Comparison of ENCODE assay signal across 8 cellular contexts in the genomic region with DNA sequence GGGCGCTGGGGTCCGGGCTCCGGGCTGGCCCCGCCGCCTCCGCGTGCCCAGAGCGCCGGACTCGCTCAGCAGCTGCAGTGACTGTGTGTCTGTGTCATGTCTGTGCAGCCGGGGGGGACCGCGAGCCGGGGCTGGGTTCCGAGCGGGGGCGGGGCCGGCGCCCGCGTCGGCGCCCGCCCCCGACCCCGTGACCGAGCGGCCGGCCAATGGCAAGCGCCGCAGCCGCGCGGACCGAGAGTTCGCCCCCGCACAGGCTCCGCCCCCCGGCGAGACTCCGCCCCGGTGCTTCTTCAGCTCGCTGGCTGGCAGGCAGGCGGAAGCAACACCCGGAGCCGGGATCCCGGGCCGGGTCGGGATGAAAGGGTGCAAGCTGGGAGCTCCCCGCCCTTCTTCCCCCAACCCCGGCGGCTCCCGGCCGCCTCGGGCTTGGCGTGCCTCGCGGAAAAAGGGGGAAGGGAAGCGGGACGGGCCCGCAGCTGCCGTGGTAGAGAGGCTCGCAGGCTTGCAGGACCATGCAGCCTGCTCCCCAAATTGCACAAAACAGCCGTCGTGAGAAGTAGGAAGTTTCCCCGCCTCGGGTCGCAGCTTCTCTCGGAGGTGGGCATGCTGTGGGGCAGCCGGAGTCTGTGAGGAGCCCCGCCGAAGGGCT. TPM values are rescaled to one million over a fixed set of nuclear protein-coding genes. Genes with fewer than 3 reads are reported as not detected.
DNase-seq lines count a peak whose midpoint lies in the region; ATAC-seq and TF ChIP-seq lines count a peak whose summit lies in the region.

No MANE protein-coding gene starts in this region.

- H3K79me2 ChIP-seq in SK-N-SH (ENCODE audit: insufficient read depth), result no peaks in the 10 kb centered on the region

- peak overlapping the region; percentile 54 to 82 for H3K4me3 ChIP-seq in SK-N-SH (ENCODE audit: low read depth in 2 of 2, low read length in 1 of 2)
- H3K4me3 ChIP-seq in suprapubic skin, result peak overlapping the region; percentile 90

- peaks cover 17% of the 10 kb centered on the region for H3K4me1 Mint-ChIP-seq in activated naive CD8-positive, alpha-beta T cell treated with anti-CD3 and anti-CD28 coated beads for 36 hours
- H3K4me1 Mint-ChIP-seq in glutamatergic neuron (ENCODE audit: low read depth, unreplicated experiment), result peaks cover 16% of the 10 kb centered on the region

- H3K27me3 ChIP-seq in SK-N-SH (ENCODE audit: insufficient read depth), result no peaks in the 10 kb centered on the region; the same call in 1 of the 2 replicates
- no peaks in the 10 kb centered on the region for H3K27me3 ChIP-seq in suprapubic skin

- H3K36me3 ChIP-seq in SK-N-SH (replicated peaks in 1 of 2; ENCODE audit: control insufficient read depth in 1 of 2, insufficient read depth in 2 of 2, low read length in 1 of 2), result no peaks in the 10 kb centered on the region
- no peaks in the 10 kb centered on the region for H3K36me3 ChIP-seq in suprapubic skin

- H4K20me1 ChIP-seq in SK-N-SH (ENCODE audit: insufficient read depth), result 0 out of 2 replicates have a peak, but pooled peaks cover 9% of the 10 kb centered on the region

- H3K27ac ChIP-seq in SK-N-SH (ENCODE audit: low read depth in 2 of 2, low read length in 1 of 2) (peak overlapping the region in 1 of 2 experiments; percentile 28; a peak in 1 of 4 replicates), suprapubic skin (peak overlapping the region; percentile 80)

- no CpG with 5 or more reads among the region's 72 CpGs for WGBS in SK-N-SH (ENCODE audit: low lambda C conversion rate)
- WGBS in suprapubic skin, result 2% methylated on average over 28 of the region's 72 CpGs

- peak; percentile 60 to 78 for TF ChIP-seq POLR2A in suprapubic skin (IDR thresholded peaks at IDR 0.05)

- peak overlapping the region; percentile 73 for H3K4me3 Mint-ChIP-seq in activated naive CD8-positive, alpha-beta T cell treated with anti-CD3 and anti-CD28 coated beads for 36 hours
- peak overlapping the region; percentile 97 for H3K4me3 Mint-ChIP-seq in glutamatergic neuron (ENCODE audit: unreplicated experiment)

- peaks cover 0 to 21% of the 10 kb centered on the region in 2 experiments; a peak in 2 of 4 replicates for H3K4me1 ChIP-seq in SK-N-SH (ENCODE audit: control insufficient read depth in 1 of 2, insufficient read depth in 2 of 2, low read depth in 1 of 2, low read length in 1 of 2)
- peaks cover 38% of the 10 kb centered on the region for H3K4me1 ChIP-seq in suprapubic skin

- no peak for TF ChIP-seq RAD21 in SK-N-SH (IDR thresholded peaks at IDR 0.05; ENCODE audit: low read length)

- peak; percentile 96 for ATAC-seq in omental fat pad (ENCODE audit: low FRiP score)

- peak overlapping the region; percentile 52; the same call in 1 of the 2 replicates for H3K9ac ChIP-seq in SK-N-SH

- TF ChIP-seq EP300 in SK-N-SH (IDR thresholded peaks at IDR 0.05; ENCODE audit: borderline replicate concordance in 1 of 2, low read depth in 1 of 2, low read length in 1 of 2) (no peak), suprapubic skin (IDR thresholded peaks at IDR 0.05) (no peak)

- peaks cover 6% of the 10 kb centered on the region for H3F3A ChIP-seq in SK-N-SH (replicated peaks; ENCODE audit: insufficient read depth)

- POLR2A ChIA-PET in SK-N-SH (lab: Yijun Ruan, JAX), result no interaction called here

- peaks cover 76% of the 10 kb centered on the region for H3K27me3 Mint-ChIP-seq in activated naive CD8-positive, alpha-beta T cell treated with anti-CD3 and anti-CD28 coated beads for 36 hours
- H3K27me3 Mint-ChIP-seq in glutamatergic neuron (ENCODE audit: unreplicated experiment), result peaks cover 9% of the 10 kb centered on the region

- CTCF ChIA-PET in SK-N-SH (lab: Yijun Ruan, JAX), result interaction anchor here (1.2 to 5.3 kb wide), 5 partner anchors 12 to 401 kb away, joined by 3 to 42 read pairs (median 39); no protein-coding TSS in a partner anchor

- H3K27ac Mint-ChIP-seq in activated naive CD8-positive, alpha-beta T cell treated with anti-CD3 and anti-CD28 coated beads for 36 hours, result no peak overlapping the region
- H3K27ac Mint-ChIP-seq in glutamatergic neuron (ENCODE audit: unreplicated experiment), result peak overlapping the region; percentile 93

- no peaks in the 10 kb centered on the region for H3K36me3 Mint-ChIP-seq in activated naive CD8-positive, alpha-beta T cell treated with anti-CD3 and anti-CD28 coated beads for 36 hours
- no peaks in the 10 kb centered on the region for H3K36me3 Mint-ChIP-seq in glutamatergic neuron (ENCODE audit: unreplicated experiment)

- H3K9me3 ChIP-seq in SK-N-SH (no peaks in the 10 kb centered on the region), suprapubic skin (no peaks in the 10 kb centered on the region)

- TF ChIP-seq CTCF in SK-N-SH (IDR thresholded peaks at IDR 0.05) (no peak), glutamatergic neuron (IDR thresholded peaks at IDR 0.05; ENCODE audit: partially characterized antibody, unreplicated experiment) (no peak), omental fat pad (IDR thresholded peaks at IDR 0.05) (no peak), suprapubic skin (IDR thresholded peaks at IDR 0.05) (no peak)

- H3K4me2 ChIP-seq in SK-N-SH, result peak overlapping the region; percentile 100

- no peaks in the 10 kb centered on the region for H3K9me2 ChIP-seq in SK-N-SH

- peak overlapping the region; percentile 100 for H2AFZ ChIP-seq in SK-N-SH (ENCODE audit: low read depth)

- no peaks in the 10 kb centered on the region for H3K9me3 Mint-ChIP-seq in activated naive CD8-positive, alpha-beta T cell treated with anti-CD3 and anti-CD28 coated beads for 36 hours
- H3K9me3 Mint-ChIP-seq in glutamatergic neuron (ENCODE audit: unreplicated experiment), result peaks cover 12% of the 10 kb centered on the region

- DNase-seq in EH (ENCODE audit: low read depth) (peak; percentile 96), H4 (ENCODE audit: low spot score) (peak; percentile 81), M059J (ENCODE audit: low read depth) (peak; percentile 85), SK-N-SH (peak; percentile 96), glutamatergic neuron (peak; percentile 100), omental fat pad (ENCODE audit: low spot score) (peak; percentile 89), suprapubic skin (ENCODE audit: low spot score in 2 of 2) (peak; percentile 98 to 99)
- DNase-seq in activated naive CD8-positive, alpha-beta T cell treated with anti-CD3 and anti-CD28 coated beads for 36 hours, result peak; percentile 92

TF ChIP-seq in SK-N-SH, 30 proteins besides CTCF, POLR2A, EP300 and RAD21 (continues in another document):
- no peak for TF ChIP-seq NFIC (IDR thresholded peaks at IDR 0.05; ENCODE audit: borderline replicate concordance)
- peak; percentile 39; the same call in 1 of the 2 replicates for TF ChIP-seq RCOR1 (IDR thresholded peaks at IDR 0.05; ENCODE audit: low read length)
- no peak for TF ChIP-seq TEAD4 (IDR thresholded peaks at IDR 0.05; ENCODE audit: borderline replicate concordance, insufficient read depth)
- TF ChIP-seq, protein P1, sequence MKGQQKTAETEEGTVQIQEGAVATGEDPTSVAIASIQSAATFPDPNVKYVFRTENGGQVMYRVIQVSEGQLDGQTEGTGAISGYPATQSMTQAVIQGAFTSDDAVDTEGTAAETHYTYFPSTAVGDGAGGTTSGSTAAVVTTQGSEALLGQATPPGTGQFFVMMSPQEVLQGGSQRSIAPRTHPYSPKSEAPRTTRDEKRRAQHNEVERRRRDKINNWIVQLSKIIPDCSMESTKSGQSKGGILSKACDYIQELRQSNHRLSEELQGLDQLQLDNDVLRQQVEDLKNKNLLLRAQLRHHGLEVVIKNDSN (IDR thresholded peaks at IDR 0.05; ENCODE audit: borderline replicate concordance, low read depth), result peak; percentile 64; the same call in 1 of the 2 replicates
- no peak for TF ChIP-seq FOSL2 (IDR thresholded peaks at IDR 0.05; ENCODE audit: borderline replicate concordance, low read depth)
- TF ChIP-seq FOXJ3 (CRISPR knock-in tag; IDR thresholded peaks at IDR 0.05), result no peak
- TF ChIP-seq GABPA (IDR thresholded peaks at IDR 0.05; ENCODE audit: low read depth), result no peak
- TF ChIP-seq RXRA (IDR thresholded peaks at IDR 0.05; ENCODE audit: borderline replicate concordance, low read depth), result no peak
- no peak for TF ChIP-seq NRF1 (IDR thresholded peaks at IDR 0.05; ENCODE audit: low read depth, low read length)
- no peak for TF ChIP-seq ELF1 (IDR thresholded peaks at IDR 0.05)
- TF ChIP-seq, protein P2, sequence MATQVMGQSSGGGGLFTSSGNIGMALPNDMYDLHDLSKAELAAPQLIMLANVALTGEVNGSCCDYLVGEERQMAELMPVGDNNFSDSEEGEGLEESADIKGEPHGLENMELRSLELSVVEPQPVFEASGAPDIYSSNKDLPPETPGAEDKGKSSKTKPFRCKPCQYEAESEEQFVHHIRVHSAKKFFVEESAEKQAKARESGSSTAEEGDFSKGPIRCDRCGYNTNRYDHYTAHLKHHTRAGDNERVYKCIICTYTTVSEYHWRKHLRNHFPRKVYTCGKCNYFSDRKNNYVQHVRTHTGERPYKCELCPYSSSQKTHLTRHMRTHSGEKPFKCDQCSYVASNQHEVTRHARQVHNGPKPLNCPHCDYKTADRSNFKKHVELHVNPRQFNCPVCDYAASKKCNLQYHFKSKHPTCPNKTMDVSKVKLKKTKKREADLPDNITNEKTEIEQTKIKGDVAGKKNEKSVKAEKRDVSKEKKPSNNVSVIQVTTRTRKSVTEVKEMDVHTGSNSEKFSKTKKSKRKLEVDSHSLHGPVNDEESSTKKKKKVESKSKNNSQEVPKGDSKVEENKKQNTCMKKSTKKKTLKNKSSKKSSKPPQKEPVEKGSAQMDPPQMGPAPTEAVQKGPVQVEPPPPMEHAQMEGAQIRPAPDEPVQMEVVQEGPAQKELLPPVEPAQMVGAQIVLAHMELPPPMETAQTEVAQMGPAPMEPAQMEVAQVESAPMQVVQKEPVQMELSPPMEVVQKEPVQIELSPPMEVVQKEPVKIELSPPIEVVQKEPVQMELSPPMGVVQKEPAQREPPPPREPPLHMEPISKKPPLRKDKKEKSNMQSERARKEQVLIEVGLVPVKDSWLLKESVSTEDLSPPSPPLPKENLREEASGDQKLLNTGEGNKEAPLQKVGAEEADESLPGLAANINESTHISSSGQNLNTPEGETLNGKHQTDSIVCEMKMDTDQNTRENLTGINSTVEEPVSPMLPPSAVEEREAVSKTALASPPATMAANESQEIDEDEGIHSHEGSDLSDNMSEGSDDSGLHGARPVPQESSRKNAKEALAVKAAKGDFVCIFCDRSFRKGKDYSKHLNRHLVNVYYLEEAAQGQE (IDR thresholded peaks at IDR 0.05; ENCODE audit: low read depth, low read length), result no peak
- TF ChIP-seq MXI1 (IDR thresholded peaks at IDR 0.05; ENCODE audit: low read depth, low read length), result peak; percentile 63; the same call in 1 of the 2 replicates

RNA-seq across cellular contexts. Expression of gene LARGE1, which starts 0.8 kb away (rescaled TPM):
- total RNA-seq in H4 (2014; rRNA removed; shearing (Covaris generic)), result 3.9 and 4.6 TPM in 2 replicates
- total RNA-seq in M059J (2014; rRNA removed; shearing (Covaris generic)), result 1.2 and 3.4 TPM in 2 replicates
- polyA plus RNA-seq in SK-N-SH (2012; rRNA removed), result 1.1 and 1.2 TPM in 2 replicates
- 0.63 and 0.93 TPM in 2 replicates for polyA plus RNA-seq in SK-N-SH (2012; cell fraction: cytosol; rRNA removed)
- 1.4 and 2.8 TPM in 2 replicates for polyA plus RNA-seq in SK-N-SH (2012; cell fraction: nucleus; rRNA removed)
- under 1 TPM; 0.28 to 0.93 TPM for total RNA-seq in activated naive CD8-positive, alpha-beta T cell treated with anti-CD3 and anti-CD28 coated beads for 36 hours
- total RNA-seq in glutamatergic neuron (ENCODE audit: unreplicated experiment) (81.2 TPM), omental fat pad (10 to 100 TPM; 16.5 to 31.2 (median 22.3) TPM), suprapubic skin (10 to 100 TPM; 12.1 to 41.6 (median 21.1) TPM)
